26 cellular contexts compared by ENCODE assay signal in the genomic region with DNA sequence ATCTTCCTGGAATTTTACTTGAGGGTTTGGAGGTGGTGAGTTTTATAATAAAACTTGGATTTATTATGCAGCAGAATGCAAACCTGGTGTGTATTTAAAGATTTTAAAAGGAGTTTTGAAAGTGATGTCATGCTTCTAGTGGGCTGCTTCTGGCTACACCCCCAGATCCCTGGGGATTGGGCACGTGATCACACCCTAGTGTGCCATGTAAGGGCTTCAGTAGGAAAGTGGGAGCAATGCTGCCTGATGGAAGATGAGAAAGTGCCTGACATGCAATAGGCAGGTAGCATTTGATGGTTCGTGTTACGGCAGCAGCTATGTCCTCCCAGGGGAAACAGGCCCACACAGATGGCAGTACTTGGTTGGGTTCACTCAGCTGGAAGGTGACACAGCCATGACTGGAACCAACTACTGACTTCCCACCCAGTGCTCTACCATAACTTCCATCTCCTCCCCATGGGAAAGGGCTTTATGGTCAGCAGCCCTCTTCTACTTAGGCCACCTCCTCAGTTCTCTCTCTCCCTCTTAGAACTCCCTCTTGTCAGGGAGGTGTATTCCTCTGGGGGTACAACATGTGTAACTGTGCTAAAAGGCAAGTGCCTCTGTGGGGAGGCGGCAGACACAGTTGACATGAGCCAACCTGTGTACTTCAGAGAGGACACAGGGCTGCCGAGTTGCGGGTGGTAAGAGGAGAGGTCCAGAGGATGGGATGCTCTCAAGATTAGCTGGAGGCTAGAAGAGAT. TPM values are rescaled to one million over a fixed set of nuclear protein-coding genes. Genes with fewer than 3 reads are reported as not detected.
A peak's percentile ranks its signal among the peaks of the same experiment; 100 is the strongest.
DNase-seq lines count a peak whose midpoint lies in the region; ATAC-seq and TF ChIP-seq lines count a peak whose summit lies in the region.
"Had no signal": no experiment of that assay in that cellular context is flagged by ENCODE, and none has a peak within 500 bp of the region (broad histone marks: within the 10 kb centered on the region; RNA-seq: fewer than 3 reads in every experiment).

No MANE protein-coding gene starts in this region.

- 91 to 95% (median 92%) methylated on average over 6 of the region's 6 CpGs for WGBS in heart left ventricle, 4 donors

- ATAC-seq in GM23338 (no peak), T-helper 17 cell (no peak), GM18858 (IDR thresholded peaks at IDR 0.05; ENCODE audit: unreplicated experiment) (no peak), heart left ventricle (no peak)
- ATAC-seq: activated T-cell treated with anti-CD3 and anti-CD28 coated beads, Interleukin-2, amount 50 U/mL, for 4 hours; gastrocnemius medialis; HepG2 had no signal

- H3K4me1 Mint-ChIP-seq in GM23338 = peaks cover 20% of the 10 kb centered on the region
- H3K4me1 Mint-ChIP-seq in T-helper 17 cell = peaks cover 19% of the 10 kb centered on the region
- H3K4me1 Mint-ChIP-seq: nephron had no signal

- intact Hi-C loops in heart left ventricle (cut with DNase I) = no loop called here

- H3K79me2 ChIP-seq in GM23338 (replicated peaks; ENCODE audit: insufficient read depth) = no peaks in the 10 kb centered on the region

- no peak overlapping the region for H3K27ac Mint-ChIP-seq in GM23338
- no peak overlapping the region for H3K27ac Mint-ChIP-seq in T-helper 17 cell
- H3K27ac Mint-ChIP-seq: activated naive CD4-positive, alpha-beta T cell treated with anti-CD3 and anti-CD28 coated beads, Interleukin-2, amount 10 ng/mL, durations not matched to agents 7 days and 5 days; endodermal cell; nephron had no signal

- no peaks in the 10 kb centered on the region for H3K9me2 ChIP-seq in GM23338 (ENCODE audit: insufficient read depth)

- no peak overlapping the region for H2AFZ ChIP-seq in GM23338

- H3K27me3 Mint-ChIP-seq in GM23338 (ENCODE audit: insufficient read depth, low read depth, poor library complexity) (peaks cover 99% of the 10 kb centered on the region), T-helper 17 cell (peaks cover 17% of the 10 kb centered on the region)

- H3F3A ChIP-seq in GM23338 (replicated peaks; ENCODE audit: low read depth) = peaks cover 20% of the 10 kb centered on the region; the same call in 1 of the 2 replicates

- H3K4me3 Mint-ChIP-seq in GM23338 (no peak overlapping the region), T-helper 17 cell (peak overlapping the region; percentile 55)
- H3K4me3 Mint-ChIP-seq: activated naive CD4-positive, alpha-beta T cell treated with anti-CD3 and anti-CD28 coated beads, Interleukin-2, amount 10 ng/mL, durations not matched to agents 7 days and 5 days; activated T-cell treated with anti-CD3 and anti-CD28 coated beads, Interleukin-2, amount 50 U/mL, for 4 hours; endodermal cell; nephron had no signal

- TF ChIP-seq CTCF in GM23338 (conservative IDR thresholded peaks at IDR 0.05; ENCODE audit: low read depth in 2 of 2) = no peak
- TF ChIP-seq CTCF in heart left ventricle (IDR thresholded peaks at IDR 0.05) = no peak

- no peaks in the 10 kb centered on the region for H3K36me3 Mint-ChIP-seq in GM23338 (ENCODE audit: low read depth)
- no peaks in the 10 kb centered on the region for H3K36me3 Mint-ChIP-seq in T-helper 17 cell (ENCODE audit: low read depth)
- H3K36me3 Mint-ChIP-seq: activated naive CD4-positive, alpha-beta T cell treated with anti-CD3 and anti-CD28 coated beads, Interleukin-2, amount 10 ng/mL, durations not matched to agents 7 days and 5 days had no signal

- H3K27ac ChIP-seq in GM23338 (ENCODE audit: low read depth) (no peak overlapping the region), heart left ventricle (no peak overlapping the region)
- H3K27ac ChIP-seq: 22Rv1, esophagus muscularis mucosa, gastrocnemius medialis, SJCRH30, stomach, transverse colon had no signal

- H3K9me3 ChIP-seq in T-helper 17 cell (ENCODE audit: control insufficient read depth, low read length, poor library complexity, severe bottlenecking) = no peaks in the 10 kb centered on the region
- H3K9me3 ChIP-seq in heart left ventricle = no peaks in the 10 kb centered on the region
- H3K9me3 ChIP-seq: esophagus muscularis mucosa, gastrocnemius medialis, HAP-1, SJCRH30, stomach, transverse colon had no signal

- no peaks in the 10 kb centered on the region for H3K36me3 ChIP-seq in GM23338 (ENCODE audit: insufficient read depth)
- H3K36me3 ChIP-seq in heart left ventricle = no peaks in the 10 kb centered on the region
- H3K36me3 ChIP-seq: esophagus muscularis mucosa, gastrocnemius medialis, transverse colon had no signal

- no peak overlapping the region for H3K4me2 ChIP-seq in GM23338

- TF ChIP-seq POLR2A in heart left ventricle (IDR thresholded peaks at IDR 0.05) = no peak

- peaks cover 12% of the 10 kb centered on the region for H4K20me1 ChIP-seq in GM23338 (replicated peaks; ENCODE audit: insufficient read depth)

- H3K27me3 ChIP-seq in GM23338 (ENCODE audit: insufficient read depth) (peaks cover 100% of the 10 kb centered on the region), heart left ventricle (peaks cover 11 to 77% (median 58%) of the 10 kb centered on the region in 9 donors)
- H3K27me3 ChIP-seq: SJCRH30 had no signal

- DNase-seq in DMS 273 (lab: John Stamatoyannopoulos, UW; ENCODE audit: unreplicated experiment) (peak; percentile 35), DMS 273 treated with DMSO at 0.1 percent for 48 hours (lab: John Stamatoyannopoulos, UW) (no peak), GM23338 (ENCODE audit: low spot score) (no peak), T-helper 17 cell (no peak), occipital lobe (lab: John Stamatoyannopoulos, UW) (peak; percentile 47), heart left ventricle (no peak)
- DNase-seq in activated naive CD4-positive, alpha-beta T cell treated with Interleukin-2 at 50 U/mL for 16 hours = no peak
- DNase-seq: activated naive CD4-positive, alpha-beta T cell treated with anti-CD3 and anti-CD28 coated beads, Interleukin-2, amount 10 ng/mL, durations not matched to agents 7 days and 5 days; activated T-cell treated with anti-CD3 and anti-CD28 coated beads, Interleukin-2, amount 50 U/mL, for 4 hours; AML-193; DMS79 treated with DMSO at 0.1 percent for 48 hours; endodermal cell; gastrocnemius medialis; midbrain; NCI-H1092 treated with DMSO at 0.1 percent for 48 hours; SJCRH30; stomach; T-helper 1 cell; transverse colon had no signal

- no peaks in the 10 kb centered on the region; the same call in 2 of the 3 replicates for H3K9me3 Mint-ChIP-seq in GM23338
- H3K9me3 Mint-ChIP-seq: activated naive CD4-positive, alpha-beta T cell treated with anti-CD3 and anti-CD28 coated beads, Interleukin-2, amount 10 ng/mL, durations not matched to agents 7 days and 5 days; activated T-cell treated with anti-CD3 and anti-CD28 coated beads, Interleukin-2, amount 50 U/mL, for 4 hours; endodermal cell; nephron had no signal

- H3K4me1 ChIP-seq in GM23338 (ENCODE audit: insufficient read depth) = peaks cover 21% of the 10 kb centered on the region
- peaks cover 3 to 43% (median 30%) of the 10 kb centered on the region in 12 donors for H3K4me1 ChIP-seq in heart left ventricle
- H3K4me1 ChIP-seq: SJCRH30 had no signal

- H3K4me3 ChIP-seq in GM23338 (no peak overlapping the region), heart left ventricle (no peak overlapping the region)
- H3K4me3 ChIP-seq: esophagus muscularis mucosa, gastrocnemius medialis, HAP-1, SJCRH30, stomach, transverse colon had no signal

TF ChIP-seq in GM23338, 12 proteins besides CTCF, POLR2A, EP300 and RAD21:
- TF ChIP-seq EZH2 (IDR thresholded peaks at IDR 0.05; ENCODE audit: low read depth, unreplicated experiment) (peak; percentile 11), STAT1 (IDR thresholded peaks at IDR 0.05; ENCODE audit: unreplicated experiment) (no peak)

RNA-seq across cellular contexts. Expression of a gene that starts 5.6 kb away (rescaled TPM):
- 1.5 and 2.1 TPM in 2 replicates for total RNA-seq in GM23338 (2014; rRNA removed; shearing (Covaris generic))
- polyA plus RNA-seq in GM23338 (2016; fragmentation: Nextera tagmentation; extraction: Ambion mirVana) (0.35 and 0.55 TPM in 2 replicates), heart left ventricle (1 to 10 TPM; 6.0 to 6.7 TPM)
- total RNA-seq in T-helper 17 cell (under 1 TPM; 0.20 to 0.29 TPM), occipital lobe (0.31 TPM), heart left ventricle (10 to 100 TPM in 1 of 9 donors, 1 to 10 TPM in 6, under 1 TPM in 2; 0.80 to 12.5 (median 1.8) TPM)

RNA-seq across cellular contexts. Expression of a gene that starts 14.3 kb away (rescaled TPM):
- total RNA-seq in GM23338 (2014; rRNA removed; shearing (Covaris generic)) = 0.14 TPM in 1 of 2 replicates, not detected in the other
- polyA plus RNA-seq in GM23338 (2016; fragmentation: Nextera tagmentation; extraction: Ambion mirVana) (0.40 TPM in 1 of 2 replicates, not detected in the other), heart left ventricle (under 1 TPM; 0.34 to 0.36 TPM)
- total RNA-seq in T-helper 17 cell (10 to 100 TPM; 58.2 to 74.6 TPM), occipital lobe (not detected), heart left ventricle (1 to 10 TPM in 1 of 9 donors, under 1 TPM in 8; 0.14 to 1.6 (median 0.37) TPM)
- total RNA-seq: HepG2 had no signal
- polyA plus RNA-seq: keratinocyte had no signal

RNA-seq across cellular contexts. Expression of a gene that starts 44.8 kb away (rescaled TPM):
- 47.1 and 69.0 TPM in 2 replicates for total RNA-seq in GM23338 (2014; rRNA removed; shearing (Covaris generic))
- 40.1 and 42.3 TPM in 2 replicates for polyA plus RNA-seq in GM23338 (2016; fragmentation: Nextera tagmentation; extraction: Ambion mirVana)
- 10 to 100 TPM; 26.6 to 28.4 TPM for total RNA-seq in T-helper 17 cell
- 10.1 TPM for total RNA-seq in occipital lobe
- 10 to 100 TPM; 13.7 to 32.5 (median 23.7) TPM for total RNA-seq in heart left ventricle
- polyA plus RNA-seq in heart left ventricle = 10 to 100 TPM; 13.4 to 15.4 TPM

RNA-seq across cellular contexts. Expression of a gene that starts 59.7 kb away (rescaled TPM):
- total RNA-seq in GM23338 (2014; rRNA removed; shearing (Covaris generic)) = 56.4 and 61.0 TPM in 2 replicates
- polyA plus RNA-seq in GM23338 (2016; fragmentation: Nextera tagmentation; extraction: Ambion mirVana) (32.1 and 32.6 TPM in 2 replicates), heart left ventricle (10 to 100 TPM in 1 of 2 donors, 1 to 10 TPM in 1; 2.6 to 13.7 TPM)
- total RNA-seq in T-helper 17 cell (under 1 TPM; 0.75 to 0.89 TPM), occipital lobe (20.3 TPM), heart left ventricle (10 to 100 TPM in 3 of 9 donors, 1 to 10 TPM in 6; 2.5 to 15.4 (median 3.7) TPM)

Comparison
In these comparisons a context has a peak if more than half of its experiments do, and no peak if none do; other contexts are left out.
1. DNase-seq: peak in DMS 273 (single experiment) and occipital lobe (single experiment); none in DMS 273 treated with DMSO at 0.1 percent for 48 hours (single experiment), GM23338 (single experiment), T-helper 17 cell (0 of 3), heart left ventricle (0 of 5) and activated naive CD4-positive, alpha-beta T cell treated with Interleukin-2 at 50 U/mL for 16 hours (single experiment).
2. RNA of a gene that starts 14.3 kb away (total RNA-seq): 58.2 to 74.6 TPM in T-helper 17 cell; 0.14 to 1.6 TPM in heart left ventricle, 0.14 TPM in GM23338 and not detected in occipital lobe (single experiment); every median in the first group is over 10 times any median in the second.